ENCODE assay signal across 13 cellular contexts in the genomic region with DNA sequence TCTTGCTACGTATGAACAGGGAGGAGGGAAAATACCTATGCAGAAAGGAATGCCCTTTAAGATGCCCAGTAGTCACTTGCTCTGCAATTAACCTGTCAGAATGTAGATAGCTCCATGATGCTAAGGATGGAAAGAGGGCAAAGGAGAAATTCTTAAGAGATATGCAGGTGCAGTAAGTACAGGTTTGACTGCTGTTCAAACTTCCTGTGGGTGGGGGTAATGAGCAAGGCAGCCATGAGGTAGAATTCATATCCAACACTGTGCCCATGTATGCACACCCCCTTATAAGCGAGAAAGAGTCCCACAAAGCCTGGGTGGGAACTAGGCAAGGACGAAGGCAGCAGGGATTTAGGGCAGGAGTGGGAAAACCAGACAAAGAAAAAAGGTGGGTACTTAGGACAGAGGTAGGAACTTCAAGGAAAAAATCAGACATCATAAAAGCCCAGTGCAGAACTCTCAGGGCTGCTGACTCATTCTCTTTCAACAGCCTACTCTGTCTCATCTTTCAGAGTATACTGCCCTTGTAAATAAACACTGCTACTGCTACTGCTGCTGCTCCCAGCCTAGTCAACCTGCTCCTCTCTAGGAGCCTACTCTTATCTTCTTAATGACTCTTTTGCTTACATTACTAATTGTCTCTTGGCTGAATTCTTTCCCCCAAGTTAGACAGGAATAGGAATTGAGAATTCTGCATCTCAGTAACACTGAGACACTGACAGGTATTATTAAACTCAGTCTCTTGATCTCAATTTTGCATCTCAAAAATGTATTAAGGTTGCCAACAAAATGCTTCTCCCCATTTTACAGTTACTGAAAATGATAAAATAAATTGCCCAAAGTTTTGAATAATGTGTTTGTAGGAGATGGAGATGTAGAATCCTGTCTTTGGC.
A peak's percentile ranks its signal among the peaks of the same experiment; 100 is the strongest.
DNase-seq lines count a peak whose midpoint lies in the region; ATAC-seq and TF ChIP-seq lines count a peak whose summit lies in the region.
"Had no signal": no experiment of that assay in that cellular context is flagged by ENCODE, and none has a peak within 500 bp of the region (broad histone marks: within the 10 kb centered on the region; RNA-seq: fewer than 3 reads in every experiment).

No MANE protein-coding gene starts in this region.

- H3K36me3 ChIP-seq in RWPE2 (ENCODE audit: low read depth) (no peaks in the 10 kb centered on the region), hepatocyte (replicated peaks; ENCODE audit: insufficient read depth, low read depth) (no peaks in the 10 kb centered on the region), suprapubic skin (no peaks in the 10 kb centered on the region)
- H3K36me3 ChIP-seq: BE2C, HAP-1 had no signal

- TF ChIP-seq CTCF in RWPE2 (IDR thresholded peaks at IDR 0.05; ENCODE audit: poor library complexity, severe bottlenecking): no peak
- TF ChIP-seq CTCF in hepatocyte (IDR thresholded peaks at IDR 0.05; ENCODE audit: poor library complexity): no peak
- TF ChIP-seq CTCF in suprapubic skin (IDR thresholded peaks at IDR 0.05): no peak

- no peaks in the 10 kb centered on the region for H3K79me2 ChIP-seq in hepatocyte

- no peaks in the 10 kb centered on the region for H3K4me1 ChIP-seq in RWPE2 (ENCODE audit: insufficient read depth, poor library complexity, severe bottlenecking)
- H3K4me1 ChIP-seq in hepatocyte (ENCODE audit: insufficient read depth): peaks cover 4% of the 10 kb centered on the region
- no peaks in the 10 kb centered on the region for H3K4me1 ChIP-seq in suprapubic skin
- H3K4me1 ChIP-seq: BE2C, HAP-1 had no signal

- H3K9me2 ChIP-seq in hepatocyte (replicated peaks; ENCODE audit: insufficient read depth): no peaks in the 10 kb centered on the region

- H3K4me3 ChIP-seq in RWPE2 (ENCODE audit: severe bottlenecking) (no peak overlapping the region), hepatocyte (no peak overlapping the region), suprapubic skin (no peak overlapping the region)
- H3K4me3 ChIP-seq: HAP-1 had no signal

- 70% methylated on average over 3 of the region's 3 CpGs for WGBS in hepatocyte (ENCODE audit: low lambda C conversion rate, missing lambda C conversion rate)
- 71% methylated on average over 3 of the region's 3 CpGs for WGBS in suprapubic skin

- no peak for TF ChIP-seq POLR2A in suprapubic skin (IDR thresholded peaks at IDR 0.05)

- no peak overlapping the region for H2AFZ ChIP-seq in hepatocyte

- no peak for TF ChIP-seq EP300 in suprapubic skin (IDR thresholded peaks at IDR 0.05)

- H3K4me2 ChIP-seq in hepatocyte: no peak overlapping the region

- DNase-seq in DMS153 (lab: John Stamatoyannopoulos, UW) (peak; percentile 87), RWPE2 (ENCODE audit: low spot score) (no peak), hepatocyte (ENCODE audit: low spot score) (peak; percentile 69), suprapubic skin (ENCODE audit: low spot score in 2 of 2) (no peak), MV-4-11 (lab: John Stamatoyannopoulos, UW) (no peak), anterior cingulate cortex (lab: John Stamatoyannopoulos, UW) (no peak)
- DNase-seq: activated CD4-positive, alpha-beta T cell treated with anti-CD3 and anti-CD28 coated beads, Interleukin-2, amount 50 U/mL, for 48 hours; BE2C; endodermal cell; NCI-H2081 treated with DMSO at 0.1 percent for 48 hours had no signal

- peak; percentile 41 for ATAC-seq in HG02798 (IDR thresholded peaks at IDR 0.05; ENCODE audit: poor library complexity, unreplicated experiment)
- ATAC-seq in RWPE2 (ENCODE audit: low read depth): peak; percentile 89
- no peak for ATAC-seq in HG03139 (IDR thresholded peaks at IDR 0.05; ENCODE audit: unreplicated experiment)

- H4K20me1 ChIP-seq in hepatocyte (ENCODE audit: insufficient read depth, poor library complexity, severe bottlenecking): no peaks in the 10 kb centered on the region

- H3K27me3 ChIP-seq in RWPE2 (ENCODE audit: insufficient read depth, poor library complexity, severe bottlenecking) (no peaks in the 10 kb centered on the region), hepatocyte (no peaks in the 10 kb centered on the region), suprapubic skin (no peaks in the 10 kb centered on the region)
- H3K27me3 ChIP-seq: BE2C had no signal

- H3K27ac ChIP-seq in RWPE2 (ENCODE audit: poor library complexity, severe bottlenecking) (no peak overlapping the region), hepatocyte (peak overlapping the region; percentile 27), suprapubic skin (no peak overlapping the region)

- H3K9me3 ChIP-seq in RWPE2 (ENCODE audit: severe bottlenecking): no peaks in the 10 kb centered on the region
- H3K9me3 ChIP-seq in hepatocyte (ENCODE audit: low read depth): no peaks in the 10 kb centered on the region
- no peaks in the 10 kb centered on the region for H3K9me3 ChIP-seq in suprapubic skin
- H3K9me3 ChIP-seq: BE2C, HAP-1 had no signal

Comparison
In these comparisons a context has a peak if more than half of its experiments do, and no peak if none do; other contexts are left out.
1. DNase-seq: peak in DMS153 (single experiment) and hepatocyte (single experiment); none in RWPE2 (single experiment), suprapubic skin (0 of 2), MV-4-11 (single experiment) and anterior cingulate cortex (0 of 58).